In genomic region chr13:111388851-111389500, GRCh38 we compare ENCODE assay signal across 16 cellular contexts.
DNase-seq lines count a peak whose midpoint lies in the region; ATAC-seq and TF ChIP-seq lines count a peak whose summit lies in the region.
"Had no signal": no experiment of that assay in that cellular context is flagged by ENCODE, and none has a peak within 500 bp of the region (broad histone marks: within the 10 kb centered on the region; RNA-seq: fewer than 3 reads in every experiment).

No MANE protein-coding gene starts in this region.

- H3K27ac Mint-ChIP-seq in Caco-2 (ENCODE audit: unreplicated experiment): no peak overlapping the region
- H3K27ac Mint-ChIP-seq: CD8-positive, alpha-beta memory T cell had no signal

- peak; percentile 43 to 48 for ATAC-seq in activated CD4-positive, CD25-positive, alpha-beta regulatory T cell treated with anti-CD3 and anti-CD28 coated beads, Interleukin-2, amount 50 U/mL, for 24 hours
- ATAC-seq in GM18870 (IDR thresholded peaks at IDR 0.05; ENCODE audit: unreplicated experiment): no peak

- intact Hi-C loops in head of caudate nucleus (cut with DNase I): no loop called here
- intact Hi-C loops in Caco-2 (cut with micrococcal nuclease; ENCODE audit: unreplicated experiment): no loop called here

- H3K4me3 ChIP-seq in Caco-2 (ENCODE audit: low read depth, low read length): no peak overlapping the region
- H3K4me3 ChIP-seq: skin epidermis, thyroid gland had no signal

- H3K9me3 ChIP-seq in Caco-2: no peaks in the 10 kb centered on the region
- H3K9me3 ChIP-seq: thyroid gland had no signal

- no peaks in the 10 kb centered on the region for H3K4me1 ChIP-seq in Caco-2
- H3K4me1 ChIP-seq: thyroid gland had no signal

- H3K27me3 Mint-ChIP-seq in Caco-2 (ENCODE audit: insufficient read depth, unreplicated experiment): peaks cover 9% of the 10 kb centered on the region

- POLR2A ChIA-PET in Caco-2 (lab: Charles Lee): no interaction called here

- no peak for DNase-seq in activated CD4-positive, CD25-positive, alpha-beta regulatory T cell (lab: John Stamatoyannopoulos, UW)
- DNase-seq in activated T-cell treated with anti-CD3 and anti-CD28 coated beads, Interleukin-2, amount 50 U/mL, for 1 hour: peak; percentile 34
- DNase-seq in head of caudate nucleus (peak in 36 of 42 donors; percentile 3 to 80 (median 52)), Caco-2 (no peak), EL (no peak)
- peak; percentile 12 to 30 for DNase-seq in stimulated activated CD4-positive, alpha-beta T cell treated with anti-CD3 and anti-CD28 coated beads, Interleukin-4, amount 100 ng/mL, for 4 hours
- DNase-seq: 8988T; activated CD4-positive, CD25-positive, alpha-beta regulatory T cell treated with anti-CD3 and anti-CD28 coated beads, Interleukin-2, amount 50 U/mL, for 72 hours; mesenchymal stem cell; NCI-H2081; NCI-H774; thyroid gland had no signal

- BruUV-seq in Caco-2 (replicated peaks; lab: Mats Ljungman, UMichigan): no TSS peak

- H3K4me1 Mint-ChIP-seq in Caco-2 (ENCODE audit: low read depth, unreplicated experiment): no peaks in the 10 kb centered on the region

- no peaks in the 10 kb centered on the region for H3K9me3 Mint-ChIP-seq in Caco-2 (ENCODE audit: unreplicated experiment)
- H3K9me3 Mint-ChIP-seq: CD8-positive, alpha-beta memory T cell had no signal

- no peaks in the 10 kb centered on the region for H3K36me3 Mint-ChIP-seq in Caco-2 (ENCODE audit: insufficient read depth, unreplicated experiment)
- H3K36me3 Mint-ChIP-seq: CD8-positive, alpha-beta memory T cell had no signal

- TF ChIP-seq CTCF in Caco-2 (IDR thresholded peaks at IDR 0.05; ENCODE audit: insufficient read depth in 1 of 2, low read depth in 1 of 2, low read length in 1 of 2, severe bottlenecking in 1 of 2, unreplicated experiment in 1 of 2): no peak

- no peak overlapping the region for H3K4me3 Mint-ChIP-seq in Caco-2 (ENCODE audit: unreplicated experiment)

- H3K36me3 ChIP-seq in Caco-2 (ENCODE audit: control insufficient read depth, insufficient read depth, low read length): no peaks in the 10 kb centered on the region
- H3K36me3 ChIP-seq: thyroid gland had no signal

- CTCF ChIA-PET in Caco-2 (lab: Charles Lee): no interaction called here

- H3K27me3 ChIP-seq in Caco-2 (replicated peaks; ENCODE audit: control insufficient read depth, insufficient read depth, low read length): no peaks in the 10 kb centered on the region
- H3K27me3 ChIP-seq: thyroid gland had no signal

Comparison
In these comparisons a context has a peak if more than half of its experiments do, and no peak if none do; other contexts are left out.
1. DNase-seq: peak in activated T-cell treated with anti-CD3 and anti-CD28 coated beads, Interleukin-2, amount 50 U/mL, for 1 hour (single experiment), head of caudate nucleus (36 of 42) and stimulated activated CD4-positive, alpha-beta T cell treated with anti-CD3 and anti-CD28 coated beads, Interleukin-4, amount 100 ng/mL, for 4 hours (2 of 2); none in activated CD4-positive, CD25-positive, alpha-beta regulatory T cell (0 of 4), Caco-2 (0 of 2) and EL (single experiment).